ENCODE assay signal across 8 cellular contexts in genomic region chr1:219460561-219461511, GRCh38.
DNase-seq lines count a peak whose midpoint lies in the region; ATAC-seq and TF ChIP-seq lines count a peak whose summit lies in the region.

No MANE protein-coding gene starts in this region.

- no peaks in the 10 kb centered on the region for H3K9me2 ChIP-seq in PC-3 (replicated peaks; ENCODE audit: low read length)

- no peak overlapping the region for H2AFZ ChIP-seq in PC-3 (ENCODE audit: low read length)

- peaks cover 0 to 5% (median 0%) of the 10 kb centered on the region in 7 donors for H3K9me3 Mint-ChIP-seq in CD14-positive monocyte

- H3K27me3 Mint-ChIP-seq in CD14-positive monocyte (ENCODE audit: low read depth in 3 of 3), result peaks cover 0 to 3% (median 2%) of the 10 kb centered on the region in 3 donors

- POLR2A ChIA-PET in PC-3 (lab: Charles Lee; ENCODE audit: unreplicated experiment), result no interaction called here

- no peaks in the 10 kb centered on the region for H3K9me3 ChIP-seq in PC-3 (ENCODE audit: low read length)

- H3K4me1 ChIP-seq in PC-3 (ENCODE audit: insufficient read depth, low read length), result peaks cover 10% of the 10 kb centered on the region

- H3K27me3 ChIP-seq in PC-3 (ENCODE audit: low read length), result no peaks in the 10 kb centered on the region

- no peak overlapping the region for H3K4me2 ChIP-seq in PC-3 (ENCODE audit: low read length)

- H3K36me3 Mint-ChIP-seq in CD14-positive monocyte, result peaks cover 0 to 1% of the 10 kb centered on the region in 2 donors

- H3K4me3 Mint-ChIP-seq in CD14-positive monocyte, result peak overlapping the region; percentile 31 to 73

- CTCF ChIA-PET in PC-3 (lab: Charles Lee), result no interaction called here

- no peaks in the 10 kb centered on the region for H3K79me2 ChIP-seq in PC-3 (ENCODE audit: low read length)

- no peak overlapping the region for H3K27ac ChIP-seq in PC-3 (ENCODE audit: low read length)

- DNase-seq in CD14-positive monocyte (ENCODE audit: low spot score) (peak; percentile 44), glomerular visceral epithelial cell (ENCODE audit: extremely low spot score) (no peak), NCI-H345 (lab: John Stamatoyannopoulos, UW) (no peak), superior temporal gyrus (ENCODE audit: extremely low spot score) (no peak), PC-3 (no peak)

- TF ChIP-seq CTCF in CD14-positive monocyte (IDR thresholded peaks at IDR 0.05), result no peak
- TF ChIP-seq CTCF in PC-3 (conservative IDR thresholded peaks at IDR 0.05; ENCODE audit: low read depth, low read length), result no peak

- H3K27ac Mint-ChIP-seq in CD14-positive monocyte, result peak overlapping the region; percentile 86 to 98 (median 97)

- no peak overlapping the region for H3K9ac ChIP-seq in PC-3 (ENCODE audit: low read length)

- intact Hi-C loops in CD14-positive monocyte (cut with micrococcal nuclease) (loop anchor here in 1 of 2 donors (5.0 kb wide), 1 partner anchor 126 kb away; no protein-coding TSS in a partner anchor), PC-3 (cut with micrococcal nuclease) (no loop called here)

- no TSS peak for BruUV-seq in PC-3 (replicated peaks; lab: Mats Ljungman, UMichigan)

- H3K36me3 ChIP-seq in PC-3 (ENCODE audit: low read depth, low read length), result no peaks in the 10 kb centered on the region

- H4K20me1 ChIP-seq in PC-3 (ENCODE audit: low read length), result no peaks in the 10 kb centered on the region

- H3F3A ChIP-seq in PC-3 (ENCODE audit: low read length, unreplicated experiment), result no peaks in the 10 kb centered on the region

- H3K4me3 ChIP-seq in PC-3 (ENCODE audit: low read length), result no peak overlapping the region

- peaks cover 51% of the 10 kb centered on the region for H3K4me1 Mint-ChIP-seq in CD14-positive monocyte

- peak; percentile 82 for ATAC-seq in GM19467 (IDR thresholded peaks at IDR 0.05; ENCODE audit: unreplicated experiment)
- peak; percentile 72 for ATAC-seq in HG03457 (IDR thresholded peaks at IDR 0.05; ENCODE audit: unreplicated experiment)
- ATAC-seq in esophagus mucosa, result peak; percentile 83
- no peak for ATAC-seq in PC-3
